In genomic region chr5:144275329-144275728, GRCh38 we compare ENCODE assay signal across 26 cellular contexts.
DNase-seq lines count a peak whose midpoint lies in the region; ATAC-seq and TF ChIP-seq lines count a peak whose summit lies in the region.
"Had no signal": no experiment of that assay in that cellular context is flagged by ENCODE, and none has a peak within 500 bp of the region (broad histone marks: within the 10 kb centered on the region; RNA-seq: fewer than 3 reads in every experiment).

No MANE protein-coding gene starts in this region.

- no peaks in the 10 kb centered on the region for H3K79me2 ChIP-seq in SK-N-SH (ENCODE audit: insufficient read depth)

- no peak overlapping the region for H2AFZ ChIP-seq in SK-N-SH (ENCODE audit: low read depth)

- CTCF ChIA-PET in SK-N-SH (lab: Yijun Ruan, JAX) = interaction anchor here (1.5 kb wide), 1 partner anchor 71 kb away, joined by 3 read pairs; no protein-coding TSS in a partner anchor

- no peak for TF ChIP-seq RAD21 in SK-N-SH (IDR thresholded peaks at IDR 0.05; ENCODE audit: low read length)

- 53% methylated on average over 5 of the region's 5 CpGs for WGBS in SK-N-SH (ENCODE audit: low lambda C conversion rate)

- TF ChIP-seq EP300 in SK-N-SH (IDR thresholded peaks at IDR 0.05; ENCODE audit: borderline replicate concordance in 1 of 2, low read depth in 1 of 2, low read length in 1 of 2) = no peak

- no peak overlapping the region for H3K9ac ChIP-seq in SK-N-SH

- H3K4me1 ChIP-seq in SK-N-SH (ENCODE audit: control insufficient read depth in 1 of 2, insufficient read depth in 2 of 2, low read depth in 1 of 2, low read length in 1 of 2) = no peaks in the 10 kb centered on the region
- H3K4me1 ChIP-seq: gastrocnemius medialis, SJCRH30, spleen, tibial artery had no signal

- H3K4me2 ChIP-seq in SK-N-SH = no peak overlapping the region

- H3K9me2 ChIP-seq in SK-N-SH = no peaks in the 10 kb centered on the region

- no peaks in the 10 kb centered on the region for H3K36me3 ChIP-seq in SK-N-SH (replicated peaks in 1 of 2; ENCODE audit: control insufficient read depth in 1 of 2, insufficient read depth in 2 of 2, low read length in 1 of 2)
- H3K36me3 ChIP-seq: gastrocnemius medialis, SJCRH30, spleen, tibial artery, WERI-Rb-1 had no signal

- DNase-seq in NCI-H2227 (lab: John Stamatoyannopoulos, UW; ENCODE audit: unreplicated experiment) (peak; percentile 17), NCI-H2227 treated with DMSO at 0.1 percent for 48 hours (lab: John Stamatoyannopoulos, UW) (no peak), NCI-H1930 (lab: John Stamatoyannopoulos, UW) (peak; percentile 42 to 49), caudate nucleus (lab: John Stamatoyannopoulos, UW) (peak in 13 of 61 donors; percentile 2 to 45 (median 25)), putamen (ENCODE audit: low spot score) (peak; percentile 26), NCI-H128 (lab: John Stamatoyannopoulos, UW; ENCODE audit: unreplicated experiment) (no peak), SK-N-SH (no peak)
- DNase-seq: activated CD4-positive, alpha-beta T cell treated with anti-CD3 and anti-CD28 coated beads for 4 hours; activated naive CD4-positive, alpha-beta T cell treated with anti-CD3 and anti-CD28 coated beads, Interleukin-2, amount 50 U/mL, for 16 hours; activated T-cell treated with anti-CD3 and anti-CD28 coated beads for 4 hours; amniotic stem cell; Calu3; gastrocnemius medialis; H9; NCI-H1092; NCI-H2029; NCI-H446 treated with DMSO at 0.1 percent for 48 hours; nephron progenitor cell; right cardiac atrium; SJCRH30; spleen; stimulated activated CD4-positive, alpha-beta T cell treated with anti-CD3 and anti-CD28 coated beads, Interleukin-2, amount 100 ng/mL, for 24 hours; T1000; tibial artery; WERI-Rb-1 had no signal

- H3K27ac ChIP-seq in caudate nucleus (ENCODE audit: low read depth, low read length) (peak overlapping the region; percentile 59), SK-N-SH (ENCODE audit: low read depth in 2 of 2, low read length in 1 of 2) (no peak overlapping the region)
- H3K27ac ChIP-seq: gastrocnemius medialis, SJCRH30, spleen, tibial artery, WERI-Rb-1 had no signal

- no peak for ATAC-seq in HG03565 (IDR thresholded peaks at IDR 0.05; ENCODE audit: unreplicated experiment)
- ATAC-seq: gastrocnemius medialis, right cardiac atrium had no signal

- H3F3A ChIP-seq in SK-N-SH (replicated peaks; ENCODE audit: insufficient read depth) = no peaks in the 10 kb centered on the region

- H3K4me3 ChIP-seq in SK-N-SH (ENCODE audit: low read depth in 2 of 2, low read length in 1 of 2) = no peak overlapping the region
- H3K4me3 ChIP-seq: gastrocnemius medialis, SJCRH30, spleen, tibial artery had no signal

- H4K20me1 ChIP-seq in SK-N-SH (ENCODE audit: insufficient read depth) = no peaks in the 10 kb centered on the region

- no peak for TF ChIP-seq CTCF in SK-N-SH (IDR thresholded peaks at IDR 0.05)

- no peaks in the 10 kb centered on the region for H3K27me3 ChIP-seq in SK-N-SH (ENCODE audit: insufficient read depth)
- H3K27me3 ChIP-seq: gastrocnemius medialis, SJCRH30, spleen, tibial artery had no signal

- H3K9me3 ChIP-seq in SK-N-SH = no peaks in the 10 kb centered on the region
- H3K9me3 ChIP-seq: SJCRH30, tibial artery had no signal

- POLR2A ChIA-PET in SK-N-SH (lab: Yijun Ruan, JAX) = no interaction called here

TF ChIP-seq in SK-N-SH, 30 proteins besides CTCF, POLR2A, EP300 and RAD21:
- TF ChIP-seq CHD2 (IDR thresholded peaks at IDR 0.05; ENCODE audit: low read length, partially characterized antibody) = no peak
- TF ChIP-seq SIN3A (IDR thresholded peaks at IDR 0.05; ENCODE audit: borderline replicate concordance, low read depth, low read length) = no peak

Comparison
In these comparisons a context has a peak if more than half of its experiments do, and no peak if none do; other contexts are left out.
1. DNase-seq: peak in NCI-H2227 (single experiment), NCI-H1930 (2 of 2) and putamen (single experiment); none in NCI-H2227 treated with DMSO at 0.1 percent for 48 hours (single experiment), NCI-H128 (single experiment) and SK-N-SH (single experiment).